In genomic region chr6:165086746-165087145, GRCh38 we compare ENCODE assay signal across 30 cellular contexts.
"Had no signal": no experiment of that assay in that cellular context is flagged by ENCODE, and none has a peak within 500 bp of the region (broad histone marks: within the 10 kb centered on the region; RNA-seq: fewer than 3 reads in every experiment).

No MANE protein-coding gene starts in this region.

- FAIRE-seq: astrocyte, TTC549 had no signal

- DNase-seq: activated B cell treated with CpG ODN at 0.5 μM for 24 hours; activated CD4-positive, alpha-beta memory T cell treated with anti-CD3 and anti-CD28 coated beads for 36 hours; activated CD4-positive, alpha-beta T cell treated with anti-CD3 and anti-CD28 coated beads for 48 hours; activated CD4-positive, alpha-beta T cell treated with anti-CD3 and anti-CD28 coated beads, Interleukin-2, amount 10 ng/mL, durations not matched to agents 7 days and 5 days; activated CD4-positive, CD25-positive, alpha-beta regulatory T cell treated with anti-CD3 and anti-CD28 coated beads, Interleukin-2, amount 50 U/mL, for 72 hours; activated CD8-positive, alpha-beta memory T cell treated with anti-CD3 and anti-CD28 coated beads, Interleukin-2, amount 50 U/mL, for 4 hours; activated CD8-positive, alpha-beta T cell treated with anti-CD3 and anti-CD28 coated beads for 36 hours; activated effector memory CD4-positive, alpha-beta T cell treated with anti-CD3 and anti-CD28 coated beads, Interleukin-2, amount 50 U/mL, for 16 hours; activated gamma-delta T cell treated with Interleukin-2 at 50 U/mL for 16 hours; activated naive CD4-positive, alpha-beta T cell; activated naive CD4-positive, alpha-beta T cell treated with anti-CD3 and anti-CD28 coated beads for 36 hours; activated naive CD4-positive, alpha-beta T cell treated with anti-CD3 and anti-CD28 coated beads, Interleukin-2, amount 50 U/mL, for 16 hours; activated naive CD8-positive, alpha-beta T cell treated with anti-CD3 and anti-CD28 coated beads for 36 hours; activated T-cell treated with anti-CD3 and anti-CD28 coated beads for 4 hours; activated T-cell treated with anti-CD3 and anti-CD28 coated beads, Interleukin-2, amount 50 U/mL, for 1 hour; activated T-cell treated with anti-CD3 and anti-CD28 coated beads, Interleukin-2, amount 50 U/mL, for 4 hours; activated T-cell treated with anti-CD3 and anti-CD28 coated beads, Interleukin-2, amount 50 U/mL, for 72 hours; adrenal gland; amniotic stem cell; aorta; body of pancreas; brain microvascular endothelial cell; central memory CD4-positive, alpha-beta T cell; T-helper 1 cell; T-helper 2 cell; T-helper 9 cell had no signal

- H3K27ac ChIP-seq: adrenal gland, body of pancreas, brain microvascular endothelial cell, breast epithelium, VCaP had no signal

- H3K4me3 ChIP-seq: adrenal gland, body of pancreas, breast epithelium had no signal
